24 cellular contexts compared by ENCODE assay signal in genomic region chr20:51574248-51575033, GRCh38. TPM values are rescaled to one million over a fixed set of nuclear protein-coding genes. Genes with fewer than 3 reads are reported as not detected.
DNase-seq lines count a peak whose midpoint lies in the region; ATAC-seq, FAIRE-seq and TF ChIP-seq lines count a peak whose summit lies in the region.
"Had no signal": no experiment of that assay in that cellular context is flagged by ENCODE, and none has a peak within 500 bp of the region (broad histone marks: within the 10 kb centered on the region; RNA-seq: fewer than 3 reads in every experiment).

No MANE protein-coding gene starts in this region.

- H4K20me1 ChIP-seq in K562 (replicated peaks; ENCODE audit: control insufficient read depth, insufficient read depth, low read length), result no peaks in the 10 kb centered on the region

- no peak for TF ChIP-seq EP300 in K562 (IDR thresholded peaks at IDR 0.05; ENCODE audit: low read length)

- no peak overlapping the region for H3K9ac ChIP-seq in K562 (ENCODE audit: insufficient read depth in 1 of 2, low read depth in 2 of 2, low read length in 2 of 2)

- H3K4me3 Mint-ChIP-seq in activated CD8-positive, alpha-beta T cell treated with anti-CD3 and anti-CD28 coated beads for 36 hours, result no peak overlapping the region
- no peak overlapping the region for H3K4me3 Mint-ChIP-seq in activated CD8-positive, alpha-beta T cell treated with anti-CD3 and anti-CD28 coated beads, Interleukin-2, amount 10 ng/mL, durations not matched to agents 7 days and 5 days
- H3K4me3 Mint-ChIP-seq: central memory CD8-positive, alpha-beta T cell; stimulated activated memory B cell treated with anti-CD40 and anti-IgM and Interleukin-4, amounts not matched to agents 10 μg/mL and 1 μg/mL and 100 μg/mL, for 72 hours had no signal

- no peaks in the 10 kb centered on the region for H3K79me2 ChIP-seq in K562 (ENCODE audit: control insufficient read depth, insufficient read depth, low read length)

- H3K27me3 Mint-ChIP-seq in activated CD8-positive, alpha-beta T cell treated with anti-CD3 and anti-CD28 coated beads for 36 hours, result no peaks in the 10 kb centered on the region
- H3K27me3 Mint-ChIP-seq in activated CD8-positive, alpha-beta T cell treated with anti-CD3 and anti-CD28 coated beads, Interleukin-2, amount 10 ng/mL, durations not matched to agents 7 days and 5 days (ENCODE audit: low read depth), result peaks cover 3% of the 10 kb centered on the region
- H3K27me3 Mint-ChIP-seq: central memory CD8-positive, alpha-beta T cell had no signal

- no TSS peak for BruUV-seq in K562 (replicated peaks; lab: Mats Ljungman, UMichigan)

- 80% methylated on average over 6 of the region's 6 CpGs for WGBS in K562 (ENCODE audit: insufficient coverage, low coverage, missing lambda C conversion rate)
- WGBS in testis, 2 donors, result 88 to 100% methylated on average over 6 of the region's 6 CpGs

- H3K27ac ChIP-seq in K562 (ENCODE audit: extremely low read depth, low read depth, low read length) (no peak overlapping the region), testis (no peak overlapping the region)
- H3K27ac ChIP-seq: neutrophil, tibial artery had no signal

- H3K36me3 ChIP-seq in K562 (ENCODE audit: control insufficient read depth, insufficient read depth, low read length) (no peaks in the 10 kb centered on the region), testis (ENCODE audit: low read depth, missing control alignments) (no peaks in the 10 kb centered on the region)
- H3K36me3 ChIP-seq: MG63, neutrophil, tibial artery had no signal

- CTCF ChIA-PET in activated CD8-positive, alpha-beta T cell treated with anti-CD3 and anti-CD28 coated beads for 36 hours (lab: Charles Lee), result interaction anchor here (0.8 kb wide), 1 partner anchor 20 kb away, joined by 3 read pairs; no protein-coding TSS in a partner anchor
- CTCF ChIA-PET in activated CD8-positive, alpha-beta T cell treated with anti-CD3 and anti-CD28 coated beads, Interleukin-2, amount 10 ng/mL, durations not matched to agents 7 days and 5 days (lab: Charles Lee), result interaction anchor here (1.5 to 1.9 kb wide), 2 partner anchors 20 to 21 kb away, joined by 4 to 6 read pairs; no protein-coding TSS in a partner anchor
- CTCF ChIA-PET in K562 (lab: Yijun Ruan, JAX; ENCODE audit: low intra/inter-chr PET ratio), result interaction anchor here (0.6 kb wide), 1 partner anchor 16 kb away, joined by 3 read pairs; no protein-coding TSS in a partner anchor

- H3K4me1 ChIP-seq in K562 (replicated peaks in 1 of 2; ENCODE audit: control insufficient read depth in 2 of 2, insufficient read depth in 2 of 2, low read length in 2 of 2) (peaks cover 0 to 8% of the 10 kb centered on the region in 2 experiments; a peak in 4 of 5 replicates), testis (no peaks in the 10 kb centered on the region)

- ATAC-seq in activated CD8-positive, alpha-beta T cell treated with anti-CD3 and anti-CD28 coated beads for 36 hours, result peak; percentile 53
- ATAC-seq in activated CD8-positive, alpha-beta T cell treated with anti-CD3 and anti-CD28 coated beads, Interleukin-2, amount 10 ng/mL, durations not matched to agents 7 days and 5 days, result no peak
- ATAC-seq in K562 (no peak), GM18511 (IDR thresholded peaks at IDR 0.05; ENCODE audit: unreplicated experiment) (no peak)
- ATAC-seq: stimulated activated memory B cell treated with anti-CD40 and anti-IgM and Interleukin-4, amounts not matched to agents 10 μg/mL and 1 μg/mL and 100 μg/mL, for 72 hours had no signal

- no peak overlapping the region for H3K27ac Mint-ChIP-seq in activated CD8-positive, alpha-beta T cell treated with anti-CD3 and anti-CD28 coated beads for 36 hours
- no peak overlapping the region for H3K27ac Mint-ChIP-seq in activated CD8-positive, alpha-beta T cell treated with anti-CD3 and anti-CD28 coated beads, Interleukin-2, amount 10 ng/mL, durations not matched to agents 7 days and 5 days
- H3K27ac Mint-ChIP-seq: activated T-helper 2 cell treated with anti-CD3 and anti-CD28 coated beads, Interferon-gamma antibody, Interleukin-2, Interleukin-4, amounts not matched to agents 10 μg/mL and 5 μg/mL and 100 μg/mL, durations not matched to agents 14 hours and 24 hours and 36 hours; stimulated activated memory B cell treated with anti-CD40 and anti-IgM and Interleukin-4, amounts not matched to agents 10 μg/mL and 1 μg/mL and 100 μg/mL, for 72 hours had no signal

- H3K36me3 Mint-ChIP-seq in activated CD8-positive, alpha-beta T cell treated with anti-CD3 and anti-CD28 coated beads for 36 hours (ENCODE audit: low read depth), result no peaks in the 10 kb centered on the region
- no peaks in the 10 kb centered on the region for H3K36me3 Mint-ChIP-seq in activated CD8-positive, alpha-beta T cell treated with anti-CD3 and anti-CD28 coated beads, Interleukin-2, amount 10 ng/mL, durations not matched to agents 7 days and 5 days (ENCODE audit: low read depth)
- H3K36me3 Mint-ChIP-seq: stimulated activated memory B cell treated with anti-CD40 and anti-IgM and Interleukin-4, amounts not matched to agents 10 μg/mL and 1 μg/mL and 100 μg/mL, for 72 hours had no signal

- H3K9me1 ChIP-seq in K562 (ENCODE audit: control insufficient read depth, insufficient read depth, low read length), result no peaks in the 10 kb centered on the region

- peaks cover 5% of the 10 kb centered on the region for H3K4me1 Mint-ChIP-seq in activated CD8-positive, alpha-beta T cell treated with anti-CD3 and anti-CD28 coated beads for 36 hours (ENCODE audit: low read depth)
- no peaks in the 10 kb centered on the region for H3K4me1 Mint-ChIP-seq in activated CD8-positive, alpha-beta T cell treated with anti-CD3 and anti-CD28 coated beads, Interleukin-2, amount 10 ng/mL, durations not matched to agents 7 days and 5 days (ENCODE audit: low read depth)
- H3K4me1 Mint-ChIP-seq: central memory CD8-positive, alpha-beta T cell; stimulated activated memory B cell treated with anti-CD40 and anti-IgM and Interleukin-4, amounts not matched to agents 10 μg/mL and 1 μg/mL and 100 μg/mL, for 72 hours had no signal

- TF ChIP-seq POLR2A in K562 (conservative IDR thresholded peaks at IDR 0.05) (no peak), testis (IDR thresholded peaks at IDR 0.05) (no peak)

- TF ChIP-seq RAD21 in K562 (CRISPR knock-in tag; conservative IDR thresholded peaks at IDR 0.05 in 1 of 2, IDR thresholded peaks at IDR 0.05 in 1 of 2), result no peak

- no peak overlapping the region for H2AFZ ChIP-seq in K562 (ENCODE audit: low read depth, low read length)

- in situ Hi-C loops in K562 (cut with MboI), result no loop called here

- peaks cover 4% of the 10 kb centered on the region for H3K9me3 Mint-ChIP-seq in activated CD8-positive, alpha-beta T cell treated with anti-CD3 and anti-CD28 coated beads for 36 hours
- H3K9me3 Mint-ChIP-seq in activated CD8-positive, alpha-beta T cell treated with anti-CD3 and anti-CD28 coated beads, Interleukin-2, amount 10 ng/mL, durations not matched to agents 7 days and 5 days (ENCODE audit: insufficient read depth), result no peaks in the 10 kb centered on the region
- H3K9me3 Mint-ChIP-seq: central memory CD8-positive, alpha-beta T cell had no signal

- intact Hi-C loops in activated CD8-positive, alpha-beta T cell treated with anti-CD3 and anti-CD28 coated beads for 36 hours (cut with micrococcal nuclease), result no loop called here
- intact Hi-C loops in K562 (cut with micrococcal nuclease) (no loop called here), testis (cut with DNase I; ENCODE audit: low total_unique reads) (no loop called here)

- FAIRE-seq in K562 (lab: Jason Lieb, UNC), result no peak

- no peak overlapping the region for H3K4me2 ChIP-seq in K562 (ENCODE audit: insufficient read depth, low read length)
- H3K4me2 ChIP-seq: smooth muscle cell had no signal

- DNase-seq in activated CD8-positive, alpha-beta T cell treated with anti-CD3 and anti-CD28 coated beads for 36 hours, result peak; percentile 34
- no peak for DNase-seq in activated CD8-positive, alpha-beta T cell treated with anti-CD3 and anti-CD28 coated beads, Interleukin-2, amount 10 ng/mL, durations not matched to agents 7 days and 5 days
- peak; percentile 24 for DNase-seq in M059J (ENCODE audit: low read depth)
- no peak for DNase-seq in K562 (ENCODE audit: extremely low read depth in 1 of 4, low spot score in 3 of 4)
- DNase-seq in stimulated activated CD4-positive, alpha-beta T cell treated with anti-CD3 and anti-CD28 coated beads, Interleukin-2, amount 100 ng/mL, for 48 hours, result peak; percentile 28 to 34
- no peak for DNase-seq in activated gamma-delta T cell treated with Interleukin-2 at 50 U/mL for 16 hours
- DNase-seq in testis, result no peak
- DNase-seq: anterior cingulate cortex, C1 segment of cervical spinal cord, Calu3, erythroblast, IMR-90, kidney glomerular epithelial cell, NCI-H1417 treated with DMSO at 0.1 percent for 48 hours, NCI-H526, T1000 had no signal

- POLR2A ChIA-PET in activated CD8-positive, alpha-beta T cell treated with anti-CD3 and anti-CD28 coated beads for 36 hours (lab: Charles Lee), result interaction anchor here (1.3 kb wide), 1 partner anchor 33 kb away, joined by 3 read pairs; no protein-coding TSS in a partner anchor
- POLR2A ChIA-PET in activated CD8-positive, alpha-beta T cell treated with anti-CD3 and anti-CD28 coated beads, Interleukin-2, amount 10 ng/mL, durations not matched to agents 7 days and 5 days (lab: Charles Lee), result no interaction called here
- POLR2A ChIA-PET in K562 (lab: Yijun Ruan, JAX), result no interaction called here

- H3K9me3 ChIP-seq in K562 (replicated peaks; ENCODE audit: control insufficient read depth, insufficient read depth, low read depth, low read length) (no peaks in the 10 kb centered on the region; the same call in 1 of the 2 replicates), testis (no peaks in the 10 kb centered on the region)
- H3K9me3 ChIP-seq: neutrophil, tibial artery had no signal

- no peak for TF ChIP-seq CTCF in activated CD8-positive, alpha-beta T cell treated with anti-CD3 and anti-CD28 coated beads for 36 hours (IDR thresholded peaks at IDR 0.05)
- TF ChIP-seq CTCF in K562 (IDR thresholded peaks at IDR 0.05 in 2 of 3, conservative IDR thresholded peaks at IDR 0.05 in 1 of 3; ENCODE audit: insufficient read depth in 2 of 3, low read depth in 1 of 3, low read length in 3 of 3), result no peak
- TF ChIP-seq CTCF in testis (IDR thresholded peaks at IDR 0.05), result no peak

- no peaks in the 10 kb centered on the region; a peak in 1 of 5 replicates for H3K27me3 ChIP-seq in K562 (ENCODE audit: control insufficient read depth in 2 of 2, insufficient read depth in 2 of 2, low read length in 2 of 2)
- no peaks in the 10 kb centered on the region for H3K27me3 ChIP-seq in testis
- H3K27me3 ChIP-seq: MG63, neutrophil had no signal

- no peak overlapping the region for H3K4me3 ChIP-seq in K562
- no peak overlapping the region for H3K4me3 ChIP-seq in testis
- H3K4me3 ChIP-seq: MG63, smooth muscle cell, tibial artery had no signal

RNA-seq across cellular contexts. Expression of gene NFATC2, which starts 31.9 kb away (rescaled TPM):
- 10 to 100 TPM; 38.3 to 40.9 TPM for total RNA-seq in activated CD8-positive, alpha-beta T cell treated with anti-CD3 and anti-CD28 coated beads for 36 hours
- 10 to 100 TPM; 53.5 to 55.8 TPM for total RNA-seq in activated CD8-positive, alpha-beta T cell treated with anti-CD3 and anti-CD28 coated beads, Interleukin-2, amount 10 ng/mL, durations not matched to agents 7 days and 5 days
- total RNA-seq in M059J (2014; rRNA removed; shearing (Covaris generic)), result 0.25 TPM in 1 of 2 replicates, not detected in the other
- 19.7 and 27.2 TPM in 2 replicates for total RNA-seq in K562 (2011; cell fraction: chromatin; rRNA removed; ENCODE audit: low replicate concordance)
- total RNA-seq in K562 (2011; cell fraction: nucleolus; rRNA removed), result 7.7 and 10.9 TPM in 2 replicates
- 16.1 and 29.1 TPM in 2 replicates for total RNA-seq in K562 (2011; cell fraction: nucleoplasm; rRNA removed)
- total RNA-seq in K562 (2014; rRNA removed) (2.5 and 3.7 TPM in 2 replicates), K562 (2014; rRNA removed; fragmentation: Illumina TruSeq; extraction: Trizol) (2.7 and 3.0 TPM in 2 replicates), K562 (2015; rRNA removed; fragmentation: Illumina TruSeq; extraction: Trizol) (2.6 and 3.3 TPM in 2 replicates), K562 (2021) (11.2 and 11.3 TPM in 2 replicates), testis (1 to 10 TPM; 5.4 to 6.5 TPM)
- polyA plus RNA-seq in K562 (2011; rRNA removed) (1.6 and 2.1 TPM in 2 replicates), K562 (2014; fragmentation: Illumina TruSeq; extraction: Trizol) (7.0 and 8.1 TPM in 2 replicates), K562 (2014; fragmentation: Nextera tagmentation; extraction: Ambion mirVana) (1 to 10 TPM; 1.9 to 4.1 TPM), K562 (2014; rRNA removed) (3.8 and 4.0 TPM in 2 replicates), testis (ENCODE audit: insufficient read depth, low read depth, low replicate concordance) (7.5 TPM)
- polyA plus RNA-seq in K562 (2011; cell fraction: cytosol; rRNA removed), result 1.00 and 1.6 TPM in 2 replicates
- polyA plus RNA-seq in K562 (2011; cell fraction: nucleus; rRNA removed), result 5.3 and 5.7 TPM in 2 replicates
- 7.2 and 8.8 TPM in 2 replicates for polyA plus RNA-seq in K562 (2012)
- 2.7 and 4.2 TPM in 2 replicates for polyA minus RNA-seq in K562 (2011; rRNA and poly(A)+ RNA removed)
- 4.4 and 4.8 TPM in 2 replicates for polyA minus RNA-seq in K562 (2011; cell fraction: cytosol; rRNA and poly(A)+ RNA removed)
- 4.3 TPM in 2 replicates for polyA minus RNA-seq in K562 (2011; cell fraction: nucleus; rRNA and poly(A)+ RNA removed)

Comparison
In these comparisons a context has a peak if more than half of its experiments do, and no peak if none do; other contexts are left out.
1. DNase-seq: peak in activated CD8-positive, alpha-beta T cell treated with anti-CD3 and anti-CD28 coated beads for 36 hours (single experiment), M059J (single experiment) and stimulated activated CD4-positive, alpha-beta T cell treated with anti-CD3 and anti-CD28 coated beads, Interleukin-2, amount 100 ng/mL, for 48 hours (2 of 2); none in activated CD8-positive, alpha-beta T cell treated with anti-CD3 and anti-CD28 coated beads, Interleukin-2, amount 10 ng/mL, durations not matched to agents 7 days and 5 days (single experiment), K562 (0 of 4), activated gamma-delta T cell treated with Interleukin-2 at 50 U/mL for 16 hours (single experiment) and testis (single experiment).